1 cellular context compared by ENCODE assay signal in genomic region chr12:124299628-124300388, GRCh38.
TF ChIP-seq lines count a peak whose summit lies in the region.

No MANE protein-coding gene starts in this region.

TF ChIP-seq in K562, 482 proteins besides CTCF, POLR2A, EP300 and RAD21:
- TF ChIP-seq RBM25 (IDR thresholded peaks at IDR 0.05; ENCODE audit: low read depth, low read length, severe bottlenecking) (no peak), TAF7 (tag; IDR thresholded peaks at IDR 0.05) (no peak), IFI16 (CRISPR knock-in tag; IDR thresholded peaks at IDR 0.05) (no peak)
- TF ChIP-seq, protein P1, sequence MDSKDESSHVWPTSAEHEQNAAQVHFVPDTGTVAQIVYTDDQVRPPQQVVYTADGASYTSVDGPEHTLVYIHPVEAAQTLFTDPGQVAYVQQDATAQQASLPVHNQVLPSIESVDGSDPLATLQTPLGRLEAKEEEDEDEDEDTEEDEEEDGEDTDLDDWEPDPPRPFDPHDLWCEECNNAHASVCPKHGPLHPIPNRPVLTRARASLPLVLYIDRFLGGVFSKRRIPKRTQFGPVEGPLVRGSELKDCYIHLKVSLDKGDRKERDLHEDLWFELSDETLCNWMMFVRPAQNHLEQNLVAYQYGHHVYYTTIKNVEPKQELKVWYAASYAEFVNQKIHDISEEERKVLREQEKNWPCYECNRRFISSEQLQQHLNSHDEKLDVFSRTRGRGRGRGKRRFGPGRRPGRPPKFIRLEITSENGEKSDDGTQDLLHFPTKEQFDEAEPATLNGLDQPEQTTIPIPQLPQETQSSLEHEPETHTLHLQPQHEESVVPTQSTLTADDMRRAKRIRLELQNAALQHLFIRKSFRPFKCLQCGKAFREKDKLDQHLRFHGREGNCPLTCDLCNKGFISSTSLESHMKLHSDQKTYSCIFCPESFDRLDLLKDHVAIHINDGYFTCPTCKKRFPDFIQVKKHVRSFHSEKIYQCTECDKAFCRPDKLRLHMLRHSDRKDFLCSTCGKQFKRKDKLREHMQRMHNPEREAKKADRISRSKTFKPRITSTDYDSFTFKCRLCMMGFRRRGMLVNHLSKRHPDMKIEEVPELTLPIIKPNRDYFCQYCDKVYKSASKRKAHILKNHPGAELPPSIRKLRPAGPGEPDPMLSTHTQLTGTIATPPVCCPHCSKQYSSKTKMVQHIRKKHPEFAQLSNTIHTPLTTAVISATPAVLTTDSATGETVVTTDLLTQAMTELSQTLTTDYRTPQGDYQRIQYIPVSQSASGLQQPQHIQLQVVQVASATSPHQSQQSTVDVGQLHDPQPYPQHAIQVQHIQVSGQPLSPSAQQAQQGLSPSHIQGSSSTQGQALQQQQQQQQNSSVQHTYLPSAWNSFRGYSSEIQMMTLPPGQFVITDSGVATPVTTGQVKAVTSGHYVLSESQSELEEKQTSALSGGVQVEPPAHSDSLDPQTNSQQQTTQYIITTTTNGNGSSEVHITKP (IDR thresholded peaks at IDR 0.05; ENCODE audit: partially characterized antibody), result peak; percentile 13
